In genomic region chr3:118671192-118671591, GRCh38 we compare ENCODE assay signal across 27 cellular contexts.
"Had no signal": no experiment of that assay in that cellular context is flagged by ENCODE, and none has a peak within 500 bp of the region (broad histone marks: within the 10 kb centered on the region; RNA-seq: fewer than 3 reads in every experiment).

No MANE protein-coding gene starts in this region.

- H3K4me3 Mint-ChIP-seq: dendritic cell treated with granulocyte-macrophage colony-stimulating factor and Interleukin-4, amounts not matched to agents 40 ng/mL and 50 ng/mL, for 4 days; mesothelial cell of epicardium; naive B cell; natural killer cell treated with Interleukin-12 subunit alpha and Interleukin-12 subunit beta and Interleukin-15 and Interleukin-18, amount 100 ng/mL, for 72 hours; stimulated activated naive B cell treated with anti-CD40 and anti-IgM and Interleukin-4, amounts not matched to agents 10 μg/mL and 1 μg/mL and 100 μg/mL, for 72 hours; stimulated activated naive CD8-positive, alpha-beta T cell treated with anti-CD3 and anti-CD28 coated beads, Interleukin-15, Interleukin-2, amounts not matched to agents 100 ng/mL and 50 ng/mL, for 24 hours had no signal

- ATAC-seq: foreskin keratinocyte; gastroesophageal sphincter; heart right ventricle; left cardiac atrium; left lung; mucosa of descending colon; natural killer cell treated with Interleukin-12 subunit alpha and Interleukin-12 subunit beta and Interleukin-15 and Interleukin-18, amount 100 ng/mL, for 72 hours; psoas muscle; right cardiac atrium; stimulated activated naive B cell treated with anti-CD40 and anti-IgM and Interleukin-4, amounts not matched to agents 10 μg/mL and 1 μg/mL and 100 μg/mL, for 72 hours; upper lobe of right lung had no signal

- H3K9me3 Mint-ChIP-seq: dendritic cell treated with granulocyte-macrophage colony-stimulating factor and Interleukin-4, amounts not matched to agents 40 ng/mL and 50 ng/mL, for 4 days; mesothelial cell of epicardium; stimulated activated naive B cell treated with anti-CD40 and anti-IgM and Interleukin-4, amounts not matched to agents 10 μg/mL and 1 μg/mL and 100 μg/mL, for 72 hours; stimulated activated naive CD8-positive, alpha-beta T cell treated with anti-CD3 and anti-CD28 coated beads, Interleukin-15, Interleukin-2, amounts not matched to agents 100 ng/mL and 50 ng/mL, for 24 hours had no signal

- H3K36me3 Mint-ChIP-seq: mesothelial cell of epicardium; naive B cell; natural killer cell treated with Interleukin-12 subunit alpha and Interleukin-12 subunit beta and Interleukin-15 and Interleukin-18, amount 100 ng/mL, for 72 hours; stimulated activated naive B cell treated with anti-CD40 and anti-IgM and Interleukin-4, amounts not matched to agents 10 μg/mL and 1 μg/mL and 100 μg/mL, for 72 hours had no signal

- H3K9me3 ChIP-seq: colonic mucosa, esophagus muscularis mucosa, gastroesophageal sphincter, heart right ventricle, left lung, mucosa of descending colon, ovary, psoas muscle, spleen, thoracic aorta, transverse colon, upper lobe of right lung, uterus had no signal

- DNase-seq: colonic mucosa; effector CD8-positive, alpha-beta T cell; foreskin keratinocyte; heart right ventricle; hippocampal formation; left cardiac atrium; left lung; mesenchymal stem cell; mucosa of descending colon; naive B cell; occipital lobe; ovary; psoas muscle; right cardiac atrium; spleen; stimulated activated naive B cell treated with anti-CD40 and anti-IgM and Interleukin-4, amounts not matched to agents 10 μg/mL and 1 μg/mL and 100 μg/mL, for 72 hours; transverse colon; upper lobe of right lung; uterus had no signal

- H3K27ac Mint-ChIP-seq: dendritic cell treated with granulocyte-macrophage colony-stimulating factor and Interleukin-4, amounts not matched to agents 40 ng/mL and 50 ng/mL, for 4 days; mesothelial cell of epicardium; naive B cell; natural killer cell treated with Interleukin-12 subunit alpha and Interleukin-12 subunit beta and Interleukin-15 and Interleukin-18, amount 100 ng/mL, for 72 hours; stimulated activated naive B cell treated with anti-CD40 and anti-IgM and Interleukin-4, amounts not matched to agents 10 μg/mL and 1 μg/mL and 100 μg/mL, for 72 hours; stimulated activated naive CD8-positive, alpha-beta T cell treated with anti-CD3 and anti-CD28 coated beads, Interleukin-15, Interleukin-2, amounts not matched to agents 100 ng/mL and 50 ng/mL, for 24 hours had no signal

- H3K4me1 ChIP-seq: colonic mucosa, esophagus muscularis mucosa, foreskin keratinocyte, gastroesophageal sphincter, heart right ventricle, left lung, psoas muscle, spleen, transverse colon, upper lobe of right lung, uterus had no signal

- H3K27me3 ChIP-seq: colonic mucosa, esophagus muscularis mucosa, foreskin keratinocyte, gastroesophageal sphincter, heart right ventricle, left lung, ovary, spleen, transverse colon, upper lobe of right lung, uterus had no signal

- H3K4me1 Mint-ChIP-seq: mesothelial cell of epicardium; naive B cell; stimulated activated naive B cell treated with anti-CD40 and anti-IgM and Interleukin-4, amounts not matched to agents 10 μg/mL and 1 μg/mL and 100 μg/mL, for 72 hours had no signal

- H3K36me3 ChIP-seq: colonic mucosa, esophagus muscularis mucosa, gastroesophageal sphincter, heart right ventricle, left lung, ovary, spleen, thoracic aorta, transverse colon, upper lobe of right lung, uterus had no signal

- H3K27ac ChIP-seq: colonic mucosa, esophagus muscularis mucosa, foreskin keratinocyte, gastroesophageal sphincter, heart right ventricle, left lung, ovary, psoas muscle, skin epidermis, spleen, thoracic aorta, transverse colon, upper lobe of right lung, uterus had no signal

- H3K4me3 ChIP-seq: colonic mucosa, esophagus muscularis mucosa, gastroesophageal sphincter, heart right ventricle, left lung, mucosa of descending colon, ovary, psoas muscle, skin epidermis, spleen, thoracic aorta, transverse colon, upper lobe of right lung, uterus had no signal

- H3K27me3 Mint-ChIP-seq: dendritic cell treated with granulocyte-macrophage colony-stimulating factor and Interleukin-4, amounts not matched to agents 40 ng/mL and 50 ng/mL, for 4 days; naive B cell; natural killer cell treated with Interleukin-12 subunit alpha and Interleukin-12 subunit beta and Interleukin-15 and Interleukin-18, amount 100 ng/mL, for 72 hours; stimulated activated naive B cell treated with anti-CD40 and anti-IgM and Interleukin-4, amounts not matched to agents 10 μg/mL and 1 μg/mL and 100 μg/mL, for 72 hours; stimulated activated naive CD8-positive, alpha-beta T cell treated with anti-CD3 and anti-CD28 coated beads, Interleukin-15, Interleukin-2, amounts not matched to agents 100 ng/mL and 50 ng/mL, for 24 hours had no signal
